In the genomic region with DNA sequence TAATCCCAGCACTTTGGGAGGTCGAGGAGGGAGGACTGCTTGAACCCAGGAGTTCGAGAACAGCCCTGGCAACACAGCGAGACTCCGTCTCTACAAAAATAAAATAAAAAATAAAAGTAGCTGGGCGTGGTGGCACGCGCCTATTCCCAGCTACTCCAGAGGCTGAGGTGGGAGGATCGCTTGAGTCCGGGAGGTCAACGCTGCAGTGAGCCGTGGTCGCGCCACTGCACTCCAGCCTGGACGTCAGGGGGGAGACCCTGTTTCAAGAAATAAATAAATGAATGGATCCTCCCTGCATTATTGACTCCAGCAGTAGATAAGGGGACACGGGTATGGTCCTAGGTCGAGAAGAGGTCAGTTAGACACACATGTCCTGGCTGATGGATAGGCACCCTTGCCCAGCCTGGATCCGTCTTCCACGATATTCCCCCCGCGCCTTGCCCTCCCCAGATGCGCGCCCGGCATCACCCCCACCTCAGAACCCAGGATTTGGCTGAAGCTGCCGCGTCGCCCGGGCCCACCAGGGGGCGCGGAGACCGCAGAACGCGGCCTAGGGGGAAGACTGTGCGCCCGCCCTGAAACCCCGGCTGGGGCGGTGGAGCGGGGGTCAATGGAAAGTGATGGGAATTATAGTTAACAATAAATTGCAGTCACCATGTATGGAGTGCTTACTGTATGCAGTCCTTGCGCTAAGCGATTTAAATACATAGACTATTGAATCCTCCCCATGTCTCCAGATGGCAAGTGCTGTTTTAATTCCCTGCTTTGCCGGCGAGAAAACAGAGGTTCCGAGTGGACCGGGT, we compare ENCODE assay signal across 1 cellular context.
TF ChIP-seq lines count a peak whose summit lies in the region.

No MANE protein-coding gene starts in this region.

TF ChIP-seq in HepG2, 621 proteins besides CTCF, POLR2A, EP300 and RAD21 (continued from another document and continues in another):
- no peak for TF ChIP-seq ZNF143 (CRISPR knock-in tag; IDR thresholded peaks at IDR 0.05)
- no peak for TF ChIP-seq ZNF780A (CRISPR knock-in tag; IDR thresholded peaks at IDR 0.05)
- no peak for TF ChIP-seq ZBTB3 (CRISPR knock-in tag; IDR thresholded peaks at IDR 0.05; ENCODE audit: borderline replicate concordance, low read depth)
- TF ChIP-seq ZMYM4 (CRISPR knock-in tag; IDR thresholded peaks at IDR 0.05) = no peak
- no peak for TF ChIP-seq NFRKB (IDR thresholded peaks at IDR 0.05)
- no peak for TF ChIP-seq KDM3A (CRISPR knock-in tag; IDR thresholded peaks at IDR 0.05; ENCODE audit: low read depth)
- TF ChIP-seq ZSCAN12 (CRISPR knock-in tag; IDR thresholded peaks at IDR 0.05) = no peak
- TF ChIP-seq, protein P1, sequence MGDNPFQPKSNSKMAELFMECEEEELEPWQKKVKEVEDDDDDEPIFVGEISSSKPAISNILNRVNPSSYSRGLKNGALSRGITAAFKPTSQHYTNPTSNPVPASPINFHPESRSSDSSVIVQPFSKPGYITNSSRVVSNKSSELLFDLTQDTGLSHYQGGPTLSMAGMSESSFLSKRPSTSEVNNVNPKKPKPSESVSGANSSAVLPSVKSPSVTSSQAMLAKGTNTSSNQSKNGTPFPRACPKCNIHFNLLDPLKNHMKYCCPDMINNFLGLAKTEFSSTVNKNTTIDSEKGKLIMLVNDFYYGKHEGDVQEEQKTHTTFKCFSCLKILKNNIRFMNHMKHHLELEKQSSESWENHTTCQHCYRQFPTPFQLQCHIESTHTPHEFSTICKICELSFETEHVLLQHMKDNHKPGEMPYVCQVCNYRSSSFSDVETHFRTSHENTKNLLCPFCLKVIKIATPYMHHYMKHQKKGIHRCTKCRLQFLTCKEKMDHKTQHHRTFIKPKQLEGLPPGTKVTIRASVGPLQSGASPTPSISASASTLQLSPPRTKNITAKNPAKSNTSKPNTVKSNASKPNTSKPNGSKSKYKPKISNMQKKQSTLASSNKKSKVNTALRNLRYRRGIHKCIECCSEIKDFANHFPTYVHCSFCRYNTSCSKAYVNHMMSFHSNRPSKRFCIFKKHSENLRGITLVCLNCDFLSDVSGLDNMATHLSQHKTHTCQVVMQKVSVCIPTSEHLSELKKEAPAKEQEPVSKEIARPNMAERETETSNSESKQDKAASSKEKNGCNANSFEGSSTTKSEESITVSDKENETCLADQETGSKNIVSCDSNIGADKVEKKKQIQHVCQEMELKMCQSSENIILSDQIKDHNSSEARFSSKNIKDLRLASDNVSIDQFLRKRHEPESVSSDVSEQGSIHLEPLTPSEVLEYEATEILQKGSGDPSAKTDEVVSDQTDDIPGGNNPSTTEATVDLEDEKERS (CRISPR knock-in tag; IDR thresholded peaks at IDR 0.05) = no peak
- TF ChIP-seq, protein P2, sequence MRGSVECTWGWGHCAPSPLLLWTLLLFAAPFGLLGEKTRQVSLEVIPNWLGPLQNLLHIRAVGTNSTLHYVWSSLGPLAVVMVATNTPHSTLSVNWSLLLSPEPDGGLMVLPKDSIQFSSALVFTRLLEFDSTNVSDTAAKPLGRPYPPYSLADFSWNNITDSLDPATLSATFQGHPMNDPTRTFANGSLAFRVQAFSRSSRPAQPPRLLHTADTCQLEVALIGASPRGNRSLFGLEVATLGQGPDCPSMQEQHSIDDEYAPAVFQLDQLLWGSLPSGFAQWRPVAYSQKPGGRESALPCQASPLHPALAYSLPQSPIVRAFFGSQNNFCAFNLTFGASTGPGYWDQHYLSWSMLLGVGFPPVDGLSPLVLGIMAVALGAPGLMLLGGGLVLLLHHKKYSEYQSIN (CRISPR knock-in tag; IDR thresholded peaks at IDR 0.05; ENCODE audit: borderline replicate concordance) = no peak
- TF ChIP-seq POGZ (CRISPR knock-in tag; IDR thresholded peaks at IDR 0.05) = no peak
- no peak for TF ChIP-seq SRSF9 (IDR thresholded peaks at IDR 0.05; ENCODE audit: borderline replicate concordance, insufficient read depth, low read depth, low read length, poor library complexity, severe bottlenecking)
- TF ChIP-seq, protein P3, sequence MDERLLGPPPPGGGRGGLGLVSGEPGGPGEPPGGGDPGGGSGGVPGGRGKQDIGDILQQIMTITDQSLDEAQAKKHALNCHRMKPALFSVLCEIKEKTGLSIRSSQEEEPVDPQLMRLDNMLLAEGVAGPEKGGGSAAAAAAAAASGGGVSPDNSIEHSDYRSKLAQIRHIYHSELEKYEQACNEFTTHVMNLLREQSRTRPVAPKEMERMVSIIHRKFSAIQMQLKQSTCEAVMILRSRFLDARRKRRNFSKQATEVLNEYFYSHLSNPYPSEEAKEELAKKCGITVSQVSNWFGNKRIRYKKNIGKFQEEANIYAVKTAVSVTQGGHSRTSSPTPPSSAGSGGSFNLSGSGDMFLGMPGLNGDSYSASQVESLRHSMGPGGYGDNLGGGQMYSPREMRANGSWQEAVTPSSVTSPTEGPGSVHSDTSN (CRISPR knock-in tag; IDR thresholded peaks at IDR 0.05) = no peak
- TF ChIP-seq, protein P4, sequence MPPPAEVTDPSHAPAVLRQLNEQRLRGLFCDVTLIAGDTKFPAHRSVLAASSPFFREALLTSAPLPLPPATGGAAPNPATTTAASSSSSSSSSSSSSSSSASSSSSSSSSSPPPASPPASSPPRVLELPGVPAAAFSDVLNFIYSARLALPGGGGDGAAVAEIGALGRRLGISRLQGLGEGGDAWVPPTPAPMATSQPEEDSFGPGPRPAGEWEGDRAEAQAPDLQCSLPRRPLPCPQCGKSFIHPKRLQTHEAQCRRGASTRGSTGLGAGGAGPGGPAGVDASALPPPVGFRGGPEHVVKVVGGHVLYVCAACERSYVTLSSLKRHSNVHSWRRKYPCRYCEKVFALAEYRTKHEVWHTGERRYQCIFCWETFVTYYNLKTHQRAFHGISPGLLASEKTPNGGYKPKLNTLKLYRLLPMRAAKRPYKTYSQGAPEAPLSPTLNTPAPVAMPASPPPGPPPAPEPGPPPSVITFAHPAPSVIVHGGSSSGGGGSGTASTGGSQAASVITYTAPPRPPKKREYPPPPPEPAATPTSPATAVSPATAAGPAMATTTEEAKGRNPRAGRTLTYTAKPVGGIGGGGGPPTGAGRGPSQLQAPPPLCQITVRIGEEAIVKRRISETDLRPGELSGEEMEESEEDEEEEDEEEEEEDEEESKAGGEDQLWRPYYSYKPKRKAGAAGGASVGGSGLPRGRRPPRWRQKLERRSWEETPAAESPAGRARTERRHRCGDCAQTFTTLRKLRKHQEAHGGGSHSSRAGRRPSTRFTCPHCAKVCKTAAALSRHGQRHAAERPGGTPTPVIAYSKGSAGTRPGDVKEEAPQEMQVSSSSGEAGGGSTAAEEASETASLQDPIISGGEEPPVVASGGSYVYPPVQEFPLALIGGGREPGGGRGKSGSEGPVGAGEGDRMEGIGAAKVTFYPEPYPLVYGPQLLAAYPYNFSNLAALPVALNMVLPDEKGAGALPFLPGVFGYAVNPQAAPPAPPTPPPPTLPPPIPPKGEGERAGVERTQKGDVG (CRISPR knock-in tag; IDR thresholded peaks at IDR 0.05; ENCODE audit: borderline replicate concordance) = no peak
- TF ChIP-seq ZNF260 (CRISPR knock-in tag; IDR thresholded peaks at IDR 0.05; ENCODE audit: borderline replicate concordance, low read depth) = no peak
- TF ChIP-seq MAFG (CRISPR knock-in tag; IDR thresholded peaks at IDR 0.05) = no peak
- TF ChIP-seq ZNF121 (CRISPR knock-in tag; IDR thresholded peaks at IDR 0.05) = no peak
- TF ChIP-seq ZNF552 (CRISPR knock-in tag; IDR thresholded peaks at IDR 0.05; ENCODE audit: borderline replicate concordance) = no peak
- no peak for TF ChIP-seq FOXK2 (IDR thresholded peaks at IDR 0.05)
- TF ChIP-seq, protein P5, sequence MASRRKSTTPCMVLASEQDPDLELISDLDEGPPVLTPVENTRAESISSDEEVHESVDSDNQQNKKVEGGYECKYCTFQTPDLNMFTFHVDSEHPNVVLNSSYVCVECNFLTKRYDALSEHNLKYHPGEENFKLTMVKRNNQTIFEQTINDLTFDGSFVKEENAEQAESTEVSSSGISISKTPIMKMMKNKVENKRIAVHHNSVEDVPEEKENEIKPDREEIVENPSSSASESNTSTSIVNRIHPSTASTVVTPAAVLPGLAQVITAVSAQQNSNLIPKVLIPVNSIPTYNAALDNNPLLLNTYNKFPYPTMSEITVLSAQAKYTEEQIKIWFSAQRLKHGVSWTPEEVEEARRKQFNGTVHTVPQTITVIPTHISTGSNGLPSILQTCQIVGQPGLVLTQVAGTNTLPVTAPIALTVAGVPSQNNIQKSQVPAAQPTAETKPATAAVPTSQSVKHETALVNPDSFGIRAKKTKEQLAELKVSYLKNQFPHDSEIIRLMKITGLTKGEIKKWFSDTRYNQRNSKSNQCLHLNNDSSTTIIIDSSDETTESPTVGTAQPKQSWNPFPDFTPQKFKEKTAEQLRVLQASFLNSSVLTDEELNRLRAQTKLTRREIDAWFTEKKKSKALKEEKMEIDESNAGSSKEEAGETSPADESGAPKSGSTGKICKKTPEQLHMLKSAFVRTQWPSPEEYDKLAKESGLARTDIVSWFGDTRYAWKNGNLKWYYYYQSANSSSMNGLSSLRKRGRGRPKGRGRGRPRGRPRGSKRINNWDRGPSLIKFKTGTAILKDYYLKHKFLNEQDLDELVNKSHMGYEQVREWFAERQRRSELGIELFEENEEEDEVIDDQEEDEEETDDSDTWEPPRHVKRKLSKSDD (CRISPR knock-in tag; IDR thresholded peaks at IDR 0.05; ENCODE audit: low read depth) = no peak
- TF ChIP-seq DNMT3B (CRISPR knock-in tag; conservative IDR thresholded peaks at IDR 0.05) = no peak
- no peak for TF ChIP-seq ZNF3 (CRISPR knock-in tag; IDR thresholded peaks at IDR 0.05)
- TF ChIP-seq HES4 (CRISPR knock-in tag; IDR thresholded peaks at IDR 0.05; ENCODE audit: borderline replicate concordance) = 0 out of 2 replicates have a peak, but pooled peaks have one; percentile 40
- peak; percentile 50; the same call in 1 of the 2 replicates for TF ChIP-seq HDAC2 (CRISPR knock-in tag; IDR thresholded peaks at IDR 0.05)
- 0 out of 2 replicates have a peak, but pooled peaks have one; percentile 42 for TF ChIP-seq ZNF546 (CRISPR knock-in tag; conservative IDR thresholded peaks at IDR 0.05)
- TF ChIP-seq ZNF34 (CRISPR knock-in tag; IDR thresholded peaks at IDR 0.05; ENCODE audit: borderline replicate concordance) = no peak
- no peak for TF ChIP-seq ZBTB20 (CRISPR knock-in tag; IDR thresholded peaks at IDR 0.05; ENCODE audit: borderline replicate concordance, low read depth)
- TF ChIP-seq MLLT10 (CRISPR knock-in tag; IDR thresholded peaks at IDR 0.05) = no peak
- TF ChIP-seq REL (CRISPR knock-in tag; conservative IDR thresholded peaks at IDR 0.05) = 0 out of 2 replicates have a peak, but pooled peaks have one; percentile 22
- 0 out of 2 replicates have a peak, but pooled peaks have one; percentile 23 for TF ChIP-seq ATF1 (CRISPR knock-in tag; IDR thresholded peaks at IDR 0.05)
- 0 out of 2 replicates have a peak, but pooled peaks have one; percentile 15 for TF ChIP-seq RXRB (CRISPR knock-in tag; IDR thresholded peaks at IDR 0.05; ENCODE audit: borderline replicate concordance)
- TF ChIP-seq NR2F2 (IDR thresholded peaks at IDR 0.05; ENCODE audit: borderline replicate concordance, low read depth) = no peak
- TF ChIP-seq ZBED4 (CRISPR knock-in tag; IDR thresholded peaks at IDR 0.05; ENCODE audit: borderline replicate concordance) = 0 out of 2 replicates have a peak, but pooled peaks have one; percentile 34
- no peak for TF ChIP-seq ZNF382 (CRISPR knock-in tag; IDR thresholded peaks at IDR 0.05; ENCODE audit: borderline replicate concordance)
- TF ChIP-seq, protein P6, sequence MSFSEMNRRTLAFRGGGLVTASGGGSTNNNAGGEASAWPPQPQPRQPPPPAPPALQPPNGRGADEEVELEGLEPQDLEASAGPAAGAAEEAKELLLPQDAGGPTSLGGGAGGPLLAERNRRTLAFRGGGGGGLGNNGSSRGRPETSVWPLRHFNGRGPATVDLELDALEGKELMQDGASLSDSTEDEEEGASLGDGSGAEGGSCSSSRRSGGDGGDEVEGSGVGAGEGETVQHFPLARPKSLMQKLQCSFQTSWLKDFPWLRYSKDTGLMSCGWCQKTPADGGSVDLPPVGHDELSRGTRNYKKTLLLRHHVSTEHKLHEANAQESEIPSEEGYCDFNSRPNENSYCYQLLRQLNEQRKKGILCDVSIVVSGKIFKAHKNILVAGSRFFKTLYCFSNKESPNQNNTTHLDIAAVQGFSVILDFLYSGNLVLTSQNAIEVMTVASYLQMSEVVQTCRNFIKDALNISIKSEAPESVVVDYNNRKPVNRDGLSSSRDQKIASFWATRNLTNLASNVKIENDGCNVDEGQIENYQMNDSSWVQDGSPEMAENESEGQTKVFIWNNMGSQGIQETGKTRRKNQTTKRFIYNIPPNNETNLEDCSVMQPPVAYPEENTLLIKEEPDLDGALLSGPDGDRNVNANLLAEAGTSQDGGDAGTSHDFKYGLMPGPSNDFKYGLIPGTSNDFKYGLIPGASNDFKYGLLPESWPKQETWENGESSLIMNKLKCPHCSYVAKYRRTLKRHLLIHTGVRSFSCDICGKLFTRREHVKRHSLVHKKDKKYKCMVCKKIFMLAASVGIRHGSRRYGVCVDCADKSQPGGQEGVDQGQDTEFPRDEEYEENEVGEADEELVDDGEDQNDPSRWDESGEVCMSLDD (CRISPR knock-in tag; IDR thresholded peaks at IDR 0.05; ENCODE audit: borderline replicate concordance) = no peak; the same call in 1 of the 2 replicates
- TF ChIP-seq ZFY (CRISPR knock-in tag; IDR thresholded peaks at IDR 0.05) = peak; percentile 60
- TF ChIP-seq, protein P7, sequence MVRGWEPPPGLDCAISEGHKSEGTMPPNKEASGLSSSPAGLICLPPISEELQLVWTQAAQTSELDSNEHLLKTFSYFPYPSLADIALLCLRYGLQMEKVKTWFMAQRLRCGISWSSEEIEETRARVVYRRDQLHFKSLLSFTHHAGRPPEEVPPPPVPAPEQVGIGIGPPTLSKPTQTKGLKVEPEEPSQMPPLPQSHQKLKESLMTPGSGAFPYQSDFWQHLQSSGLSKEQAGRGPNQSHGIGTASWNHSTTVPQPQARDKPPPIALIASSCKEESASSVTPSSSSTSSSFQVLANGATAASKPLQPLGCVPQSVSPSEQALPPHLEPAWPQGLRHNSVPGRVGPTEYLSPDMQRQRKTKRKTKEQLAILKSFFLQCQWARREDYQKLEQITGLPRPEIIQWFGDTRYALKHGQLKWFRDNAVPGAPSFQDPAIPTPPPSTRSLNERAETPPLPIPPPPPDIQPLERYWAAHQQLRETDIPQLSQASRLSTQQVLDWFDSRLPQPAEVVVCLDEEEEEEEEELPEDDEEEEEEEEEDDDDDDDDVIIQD (CRISPR knock-in tag; IDR thresholded peaks at IDR 0.05; ENCODE audit: low read depth) = no peak
